Comparison of ENCODE assay signal across 3 cellular contexts in the genomic region with DNA sequence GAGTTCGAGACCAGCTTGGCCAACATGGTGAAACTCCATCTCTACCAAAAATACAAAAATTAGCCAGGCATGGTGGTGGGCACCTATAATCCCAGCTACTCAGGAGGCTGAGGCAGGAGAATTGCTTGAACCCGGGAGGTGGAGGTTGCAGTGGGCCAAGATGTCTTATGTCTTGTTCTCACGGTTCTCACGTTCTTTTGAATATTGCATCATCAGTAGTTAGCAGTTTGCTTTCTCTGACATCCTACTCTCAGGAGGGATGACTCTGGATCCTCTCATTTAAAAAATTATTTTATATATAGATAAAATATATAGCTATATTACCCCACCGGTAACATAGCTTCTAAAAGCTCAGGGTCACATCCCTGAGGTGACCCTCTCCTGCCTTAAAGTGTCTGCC. TPM values are rescaled to one million over a fixed set of nuclear protein-coding genes. Genes with fewer than 3 reads are reported as not detected.
"Had no signal": no experiment of that assay in that cellular context is flagged by ENCODE, and none has a peak within 500 bp of the region (broad histone marks: within the 10 kb centered on the region; RNA-seq: fewer than 3 reads in every experiment).

No MANE protein-coding gene starts in this region.

RNA-seq across cellular contexts. Expression of gene SELENBP1, which starts 23.8 kb away (rescaled TPM):
- total RNA-seq: naive thymus-derived CD4-positive, alpha-beta T cell; natural killer cell had no signal
- polyA plus RNA-seq: naive thymus-derived CD4-positive, alpha-beta T cell; neural cell had no signal
